1 cellular context compared by ENCODE assay signal in genomic region chr6:143539106-143539505, GRCh38.
TF ChIP-seq lines count a peak whose summit lies in the region.

No MANE protein-coding gene starts in this region.

TF ChIP-seq in GM23338, 12 proteins besides CTCF, POLR2A, EP300 and RAD21 (continued from another document):
- TF ChIP-seq REST (IDR thresholded peaks at IDR 0.05; ENCODE audit: unreplicated experiment) (no peak), EZH2 (IDR thresholded peaks at IDR 0.05; ENCODE audit: low read depth, unreplicated experiment) (no peak), ZNF114 (CRISPR knock-in tag; IDR thresholded peaks at IDR 0.05) (no peak), NANOG (IDR thresholded peaks at IDR 0.05; ENCODE audit: borderline replicate concordance) (no peak), POLR2AphosphoS5 (IDR thresholded peaks at IDR 0.05; ENCODE audit: low read depth) (no peak), JUNB (IDR thresholded peaks at IDR 0.05; ENCODE audit: unreplicated experiment) (no peak), EZH2phosphoT487 (IDR thresholded peaks at IDR 0.05; ENCODE audit: unreplicated experiment) (no peak), ZNF462 (CRISPR knock-in tag; IDR thresholded peaks at IDR 0.05) (no peak), ZNF331 (CRISPR knock-in tag; IDR thresholded peaks at IDR 0.05; ENCODE audit: low read depth) (no peak)
